1 cellular context compared by ENCODE assay signal in the genomic region with DNA sequence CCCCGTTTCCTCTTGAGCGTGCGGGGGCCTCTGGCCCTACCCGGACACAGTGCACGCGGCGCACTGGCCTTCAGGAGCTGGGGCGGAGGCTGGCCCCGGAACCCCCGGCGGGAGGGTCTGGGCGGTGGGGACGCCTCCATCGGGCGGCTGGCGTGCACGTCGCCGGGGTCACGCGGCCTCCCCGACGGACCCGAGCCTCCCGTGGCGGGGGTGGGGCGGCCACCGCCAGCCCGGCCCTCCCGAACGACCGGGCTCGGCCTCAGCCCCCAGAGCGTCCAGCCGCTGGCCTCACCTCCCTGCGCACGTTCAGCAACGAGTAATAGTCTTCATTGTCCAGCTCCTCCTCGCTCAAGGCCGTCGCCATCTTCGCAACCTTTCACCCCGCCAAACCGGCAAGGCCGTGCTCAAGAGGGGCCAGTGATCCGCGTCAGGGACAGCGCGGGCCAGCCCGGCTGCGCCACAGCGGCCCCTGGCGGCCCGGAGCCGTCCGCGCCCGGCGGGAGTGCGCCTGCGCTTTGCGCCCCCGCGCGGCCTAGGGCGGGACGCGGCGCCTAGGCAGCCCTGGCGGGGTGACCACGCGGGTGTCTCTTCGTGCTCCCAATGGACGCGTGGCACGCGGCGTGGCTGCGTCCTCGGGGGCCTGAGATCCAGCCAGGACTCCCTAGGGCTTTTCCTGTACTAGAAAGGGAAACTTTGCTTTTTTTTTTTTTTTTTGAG.
TF ChIP-seq lines count a peak whose summit lies in the region.

A gene with protein sequence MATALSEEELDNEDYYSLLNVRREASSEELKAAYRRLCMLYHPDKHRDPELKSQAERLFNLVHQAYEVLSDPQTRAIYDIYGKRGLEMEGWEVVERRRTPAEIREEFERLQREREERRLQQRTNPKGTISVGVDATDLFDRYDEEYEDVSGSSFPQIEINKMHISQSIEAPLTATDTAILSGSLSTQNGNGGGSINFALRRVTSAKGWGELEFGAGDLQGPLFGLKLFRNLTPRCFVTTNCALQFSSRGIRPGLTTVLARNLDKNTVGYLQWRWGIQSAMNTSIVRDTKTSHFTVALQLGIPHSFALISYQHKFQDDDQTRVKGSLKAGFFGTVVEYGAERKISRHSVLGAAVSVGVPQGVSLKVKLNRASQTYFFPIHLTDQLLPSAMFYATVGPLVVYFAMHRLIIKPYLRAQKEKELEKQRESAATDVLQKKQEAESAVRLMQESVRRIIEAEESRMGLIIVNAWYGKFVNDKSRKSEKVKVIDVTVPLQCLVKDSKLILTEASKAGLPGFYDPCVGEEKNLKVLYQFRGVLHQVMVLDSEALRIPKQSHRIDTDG (minus strand): TSS at position 380 of the 717 bp plus-strand sequence. CDS start 16 bp downstream, at position 364.

TF ChIP-seq in HepG2, 621 proteins besides CTCF, POLR2A, EP300 and RAD21 (continued from another document and continues in another):
- TF ChIP-seq SALL1 (CRISPR knock-in tag; IDR thresholded peaks at IDR 0.05) (peak; percentile 94), ZNF598 (CRISPR knock-in tag; IDR thresholded peaks at IDR 0.05; ENCODE audit: borderline replicate concordance) (peak; percentile 75; the same call in 1 of the 2 replicates), SOX13 (IDR thresholded peaks at IDR 0.05) (no peak), SOX13 (CRISPR knock-in tag; conservative IDR thresholded peaks at IDR 0.05 in 1 of 2, IDR thresholded peaks at IDR 0.05 in 1 of 2) (no peak), ZNF12 (CRISPR knock-in tag; IDR thresholded peaks at IDR 0.05) (peak; percentile 74; the same call in 1 of the 2 replicates), NFKB2 (CRISPR knock-in tag; IDR thresholded peaks at IDR 0.05; ENCODE audit: borderline replicate concordance) (peak; percentile 93), ZNF101 (CRISPR knock-in tag; IDR thresholded peaks at IDR 0.05; ENCODE audit: borderline replicate concordance, low read depth) (peak; percentile 93; the same call in 1 of the 2 replicates), FOXA1 (IDR thresholded peaks at IDR 0.05) (no peak), FOXA1 (CRISPR knock-in tag; IDR thresholded peaks at IDR 0.05) (peak; percentile 16; the same call in 1 of the 2 replicates), SPEN (CRISPR knock-in tag; IDR thresholded peaks at IDR 0.05; ENCODE audit: low read depth) (peak; percentile 98), MLLT10 (CRISPR knock-in tag; IDR thresholded peaks at IDR 0.05) (no peak), CHD2 (IDR thresholded peaks at IDR 0.05; ENCODE audit: low read depth, low read length) (no peak; the same call in 1 of the 2 replicates), ZNF557 (CRISPR knock-in tag; IDR thresholded peaks at IDR 0.05) (0 out of 2 replicates have a peak, but pooled peaks have one; percentile 88), ZNF24 (IDR thresholded peaks at IDR 0.05) (peak; percentile 44; the same call in 1 of the 2 replicates), ZKSCAN1 (IDR thresholded peaks at IDR 0.05; ENCODE audit: low read length) (no peak), MAZ (IDR thresholded peaks at IDR 0.05; ENCODE audit: borderline replicate concordance, low read depth, low read length) (no peak; the same call in 1 of the 2 replicates), MAZ (CRISPR knock-in tag; IDR thresholded peaks at IDR 0.05; ENCODE audit: low read depth) (peak; percentile 98), SMYD3 (CRISPR knock-in tag; IDR thresholded peaks at IDR 0.05) (peak; percentile 74; the same call in 1 of the 2 replicates), GABPB1 (CRISPR knock-in tag; IDR thresholded peaks at IDR 0.05) (peak; percentile 90), ARNT2 (CRISPR knock-in tag; IDR thresholded peaks at IDR 0.05; ENCODE audit: low read depth) (peak; percentile 94), U2AF2 (IDR thresholded peaks at IDR 0.05; ENCODE audit: low read depth, low read length) (no peak), BORCS8-MEF2B (CRISPR knock-in tag; IDR thresholded peaks at IDR 0.05) (peak; percentile 88; the same call in 1 of the 2 replicates), KDM5A (IDR thresholded peaks at IDR 0.05; ENCODE audit: borderline replicate concordance, low read length) (peak; percentile 97), HNF4G (IDR thresholded peaks at IDR 0.05; ENCODE audit: borderline replicate concordance, low read depth, low read length) (peak; percentile 48; the same call in 1 of the 2 replicates), HNF4G (CRISPR knock-in tag; IDR thresholded peaks at IDR 0.05; ENCODE audit: borderline replicate concordance, low read depth) (peak; percentile 71; the same call in 1 of the 2 replicates), SP5 (CRISPR knock-in tag; IDR thresholded peaks at IDR 0.05; ENCODE audit: borderline replicate concordance, low read depth) (0 out of 2 replicates have a peak, but pooled peaks have one; percentile 17), ZNF430 (CRISPR knock-in tag; IDR thresholded peaks at IDR 0.05) (peak; percentile 95), ZC3H4 (CRISPR knock-in tag; IDR thresholded peaks at IDR 0.05; ENCODE audit: borderline replicate concordance) (no peak), PITX1 (CRISPR knock-in tag; IDR thresholded peaks at IDR 0.05) (peak; percentile 7; the same call in 1 of the 2 replicates), KDM6A (CRISPR knock-in tag; IDR thresholded peaks at IDR 0.05; ENCODE audit: low read depth) (no peak)
- TF ChIP-seq, protein P1, sequence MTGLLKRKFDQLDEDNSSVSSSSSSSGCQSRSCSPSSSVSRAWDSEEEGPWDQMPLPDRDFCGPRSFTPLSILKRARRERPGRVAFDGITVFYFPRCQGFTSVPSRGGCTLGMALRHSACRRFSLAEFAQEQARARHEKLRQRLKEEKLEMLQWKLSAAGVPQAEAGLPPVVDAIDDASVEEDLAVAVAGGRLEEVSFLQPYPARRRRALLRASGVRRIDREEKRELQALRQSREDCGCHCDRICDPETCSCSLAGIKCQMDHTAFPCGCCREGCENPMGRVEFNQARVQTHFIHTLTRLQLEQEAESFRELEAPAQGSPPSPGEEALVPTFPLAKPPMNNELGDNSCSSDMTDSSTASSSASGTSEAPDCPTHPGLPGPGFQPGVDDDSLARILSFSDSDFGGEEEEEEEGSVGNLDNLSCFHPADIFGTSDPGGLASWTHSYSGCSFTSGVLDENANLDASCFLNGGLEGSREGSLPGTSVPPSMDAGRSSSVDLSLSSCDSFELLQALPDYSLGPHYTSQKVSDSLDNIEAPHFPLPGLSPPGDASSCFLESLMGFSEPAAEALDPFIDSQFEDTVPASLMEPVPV (CRISPR knock-in tag; IDR thresholded peaks at IDR 0.05) = peak; percentile 45; the same call in 1 of the 2 replicates
- TF ChIP-seq, protein P2, sequence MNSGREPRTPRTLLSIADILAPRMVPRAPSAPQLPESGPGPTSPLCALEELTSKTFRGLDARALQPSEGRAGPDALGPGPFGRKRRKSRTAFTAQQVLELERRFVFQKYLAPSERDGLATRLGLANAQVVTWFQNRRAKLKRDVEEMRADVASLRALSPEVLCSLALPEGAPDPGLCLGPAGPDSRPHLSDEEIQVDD (CRISPR knock-in tag; IDR thresholded peaks at IDR 0.05; ENCODE audit: borderline replicate concordance) = peak; percentile 98; the same call in 1 of the 2 replicates
- TF ChIP-seq, protein P3, sequence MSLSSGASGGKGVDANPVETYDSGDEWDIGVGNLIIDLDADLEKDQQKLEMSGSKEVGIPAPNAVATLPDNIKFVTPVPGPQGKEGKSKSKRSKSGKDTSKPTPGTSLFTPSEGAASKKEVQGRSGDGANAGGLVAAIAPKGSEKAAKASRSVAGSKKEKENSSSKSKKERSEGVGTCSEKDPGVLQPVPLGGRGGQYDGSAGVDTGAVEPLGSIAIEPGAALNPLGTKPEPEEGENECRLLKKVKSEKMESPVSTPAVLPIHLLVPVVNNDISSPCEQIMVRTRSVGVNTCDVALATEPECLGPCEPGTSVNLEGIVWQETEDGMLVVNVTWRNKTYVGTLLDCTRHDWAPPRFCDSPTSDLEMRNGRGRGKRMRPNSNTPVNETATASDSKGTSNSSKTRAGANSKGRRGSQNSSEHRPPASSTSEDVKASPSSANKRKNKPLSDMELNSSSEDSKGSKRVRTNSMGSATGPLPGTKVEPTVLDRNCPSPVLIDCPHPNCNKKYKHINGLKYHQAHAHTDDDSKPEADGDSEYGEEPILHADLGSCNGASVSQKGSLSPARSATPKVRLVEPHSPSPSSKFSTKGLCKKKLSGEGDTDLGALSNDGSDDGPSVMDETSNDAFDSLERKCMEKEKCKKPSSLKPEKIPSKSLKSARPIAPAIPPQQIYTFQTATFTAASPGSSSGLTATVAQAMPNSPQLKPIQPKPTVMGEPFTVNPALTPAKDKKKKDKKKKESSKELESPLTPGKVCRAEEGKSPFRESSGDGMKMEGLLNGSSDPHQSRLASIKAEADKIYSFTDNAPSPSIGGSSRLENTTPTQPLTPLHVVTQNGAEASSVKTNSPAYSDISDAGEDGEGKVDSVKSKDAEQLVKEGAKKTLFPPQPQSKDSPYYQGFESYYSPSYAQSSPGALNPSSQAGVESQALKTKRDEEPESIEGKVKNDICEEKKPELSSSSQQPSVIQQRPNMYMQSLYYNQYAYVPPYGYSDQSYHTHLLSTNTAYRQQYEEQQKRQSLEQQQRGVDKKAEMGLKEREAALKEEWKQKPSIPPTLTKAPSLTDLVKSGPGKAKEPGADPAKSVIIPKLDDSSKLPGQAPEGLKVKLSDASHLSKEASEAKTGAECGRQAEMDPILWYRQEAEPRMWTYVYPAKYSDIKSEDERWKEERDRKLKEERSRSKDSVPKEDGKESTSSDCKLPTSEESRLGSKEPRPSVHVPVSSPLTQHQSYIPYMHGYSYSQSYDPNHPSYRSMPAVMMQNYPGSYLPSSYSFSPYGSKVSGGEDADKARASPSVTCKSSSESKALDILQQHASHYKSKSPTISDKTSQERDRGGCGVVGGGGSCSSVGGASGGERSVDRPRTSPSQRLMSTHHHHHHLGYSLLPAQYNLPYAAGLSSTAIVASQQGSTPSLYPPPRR (CRISPR knock-in tag; IDR thresholded peaks at IDR 0.05; ENCODE audit: borderline replicate concordance) = 0 out of 2 replicates have a peak, but pooled peaks have one; percentile 55
- TF ChIP-seq, protein P4, sequence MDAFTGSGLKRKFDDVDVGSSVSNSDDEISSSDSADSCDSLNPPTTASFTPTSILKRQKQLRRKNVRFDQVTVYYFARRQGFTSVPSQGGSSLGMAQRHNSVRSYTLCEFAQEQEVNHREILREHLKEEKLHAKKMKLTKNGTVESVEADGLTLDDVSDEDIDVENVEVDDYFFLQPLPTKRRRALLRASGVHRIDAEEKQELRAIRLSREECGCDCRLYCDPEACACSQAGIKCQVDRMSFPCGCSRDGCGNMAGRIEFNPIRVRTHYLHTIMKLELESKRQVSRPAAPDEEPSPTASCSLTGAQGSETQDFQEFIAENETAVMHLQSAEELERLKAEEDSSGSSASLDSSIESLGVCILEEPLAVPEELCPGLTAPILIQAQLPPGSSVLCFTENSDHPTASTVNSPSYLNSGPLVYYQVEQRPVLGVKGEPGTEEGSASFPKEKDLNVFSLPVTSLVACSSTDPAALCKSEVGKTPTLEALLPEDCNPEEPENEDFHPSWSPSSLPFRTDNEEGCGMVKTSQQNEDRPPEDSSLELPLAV (CRISPR knock-in tag; conservative IDR thresholded peaks at IDR 0.05; ENCODE audit: low read depth) = peak; percentile 83; the same call in 1 of the 2 replicates
- TF ChIP-seq, protein P5, sequence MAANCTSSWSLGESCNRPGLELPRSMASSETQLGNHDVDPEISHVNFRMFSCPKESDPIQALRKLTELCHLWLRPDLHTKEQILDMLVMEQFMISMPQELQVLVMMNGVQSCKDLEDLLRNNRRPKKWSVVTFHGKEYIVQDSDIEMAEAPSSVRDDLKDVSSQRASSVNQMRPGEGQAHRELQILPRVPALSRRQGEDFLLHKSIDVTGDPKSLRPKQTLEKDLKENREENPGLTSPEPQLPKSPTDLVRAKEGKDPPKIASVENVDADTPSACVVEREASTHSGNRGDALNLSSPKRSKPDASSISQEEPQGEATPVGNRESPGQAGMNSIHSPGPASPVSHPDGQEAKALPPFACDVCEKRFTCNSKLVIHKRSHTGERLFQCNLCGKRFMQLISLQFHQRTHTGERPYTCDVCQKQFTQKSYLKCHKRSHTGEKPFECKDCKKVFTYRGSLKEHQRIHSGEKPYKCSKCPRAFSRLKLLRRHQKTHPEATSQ (CRISPR knock-in tag; IDR thresholded peaks at IDR 0.05; ENCODE audit: borderline replicate concordance) = 0 out of 2 replicates have a peak, but pooled peaks have one; percentile 40
- TF ChIP-seq, protein P6, sequence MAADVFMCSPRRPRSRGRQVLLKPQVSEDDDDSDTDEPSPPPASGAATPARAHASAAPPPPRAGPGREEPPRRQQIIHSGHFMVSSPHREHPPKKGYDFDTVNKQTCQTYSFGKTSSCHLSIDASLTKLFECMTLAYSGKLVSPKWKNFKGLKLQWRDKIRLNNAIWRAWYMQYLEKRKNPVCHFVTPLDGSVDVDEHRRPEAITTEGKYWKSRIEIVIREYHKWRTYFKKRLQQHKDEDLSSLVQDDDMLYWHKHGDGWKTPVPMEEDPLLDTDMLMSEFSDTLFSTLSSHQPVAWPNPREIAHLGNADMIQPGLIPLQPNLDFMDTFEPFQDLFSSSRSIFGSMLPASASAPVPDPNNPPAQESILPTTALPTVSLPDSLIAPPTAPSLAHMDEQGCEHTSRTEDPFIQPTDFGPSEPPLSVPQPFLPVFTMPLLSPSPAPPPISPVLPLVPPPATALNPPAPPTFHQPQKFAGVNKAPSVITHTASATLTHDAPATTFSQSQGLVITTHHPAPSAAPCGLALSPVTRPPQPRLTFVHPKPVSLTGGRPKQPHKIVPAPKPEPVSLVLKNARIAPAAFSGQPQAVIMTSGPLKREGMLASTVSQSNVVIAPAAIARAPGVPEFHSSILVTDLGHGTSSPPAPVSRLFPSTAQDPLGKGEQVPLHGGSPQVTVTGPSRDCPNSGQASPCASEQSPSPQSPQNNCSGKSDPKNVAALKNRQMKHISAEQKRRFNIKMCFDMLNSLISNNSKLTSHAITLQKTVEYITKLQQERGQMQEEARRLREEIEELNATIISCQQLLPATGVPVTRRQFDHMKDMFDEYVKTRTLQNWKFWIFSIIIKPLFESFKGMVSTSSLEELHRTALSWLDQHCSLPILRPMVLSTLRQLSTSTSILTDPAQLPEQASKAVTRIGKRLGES (CRISPR knock-in tag; IDR thresholded peaks at IDR 0.05; ENCODE audit: borderline replicate concordance) = peak; percentile 92
- TF ChIP-seq, protein P7, sequence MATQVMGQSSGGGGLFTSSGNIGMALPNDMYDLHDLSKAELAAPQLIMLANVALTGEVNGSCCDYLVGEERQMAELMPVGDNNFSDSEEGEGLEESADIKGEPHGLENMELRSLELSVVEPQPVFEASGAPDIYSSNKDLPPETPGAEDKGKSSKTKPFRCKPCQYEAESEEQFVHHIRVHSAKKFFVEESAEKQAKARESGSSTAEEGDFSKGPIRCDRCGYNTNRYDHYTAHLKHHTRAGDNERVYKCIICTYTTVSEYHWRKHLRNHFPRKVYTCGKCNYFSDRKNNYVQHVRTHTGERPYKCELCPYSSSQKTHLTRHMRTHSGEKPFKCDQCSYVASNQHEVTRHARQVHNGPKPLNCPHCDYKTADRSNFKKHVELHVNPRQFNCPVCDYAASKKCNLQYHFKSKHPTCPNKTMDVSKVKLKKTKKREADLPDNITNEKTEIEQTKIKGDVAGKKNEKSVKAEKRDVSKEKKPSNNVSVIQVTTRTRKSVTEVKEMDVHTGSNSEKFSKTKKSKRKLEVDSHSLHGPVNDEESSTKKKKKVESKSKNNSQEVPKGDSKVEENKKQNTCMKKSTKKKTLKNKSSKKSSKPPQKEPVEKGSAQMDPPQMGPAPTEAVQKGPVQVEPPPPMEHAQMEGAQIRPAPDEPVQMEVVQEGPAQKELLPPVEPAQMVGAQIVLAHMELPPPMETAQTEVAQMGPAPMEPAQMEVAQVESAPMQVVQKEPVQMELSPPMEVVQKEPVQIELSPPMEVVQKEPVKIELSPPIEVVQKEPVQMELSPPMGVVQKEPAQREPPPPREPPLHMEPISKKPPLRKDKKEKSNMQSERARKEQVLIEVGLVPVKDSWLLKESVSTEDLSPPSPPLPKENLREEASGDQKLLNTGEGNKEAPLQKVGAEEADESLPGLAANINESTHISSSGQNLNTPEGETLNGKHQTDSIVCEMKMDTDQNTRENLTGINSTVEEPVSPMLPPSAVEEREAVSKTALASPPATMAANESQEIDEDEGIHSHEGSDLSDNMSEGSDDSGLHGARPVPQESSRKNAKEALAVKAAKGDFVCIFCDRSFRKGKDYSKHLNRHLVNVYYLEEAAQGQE (IDR thresholded peaks at IDR 0.05; ENCODE audit: borderline replicate concordance in 1 of 2, low read depth in 1 of 2, low read length in 2 of 2) = no peak
